Comparison of ENCODE assay signal across 3 cellular contexts in genomic region chr2:51705418-51705817, GRCh38.
TF ChIP-seq lines count a peak whose summit lies in the region.

No MANE protein-coding gene starts in this region.

TF ChIP-seq in A549, 52 proteins besides CTCF, POLR2A, EP300 and RAD21:
- peak; percentile 90 for TF ChIP-seq MAFK (IDR thresholded peaks at IDR 0.05; ENCODE audit: partially characterized antibody)
- no peak for TF ChIP-seq EHMT2 (IDR thresholded peaks at IDR 0.05; ENCODE audit: low read depth)
TF ChIP-seq in A549: peak in this region for 1.

TF ChIP-seq in IMR-90, 13 proteins besides CTCF, POLR2A, EP300 and RAD21:
- TF ChIP-seq MAFK (IDR thresholded peaks at IDR 0.05; ENCODE audit: low read depth, low read length) (peak; percentile 94), NFE2L2 (IDR thresholded peaks at IDR 0.05; ENCODE audit: low read depth, low read length) (no peak), CHD1 (IDR thresholded peaks at IDR 0.05; ENCODE audit: low read depth, low read length) (no peak)

TF ChIP-seq in H1, 55 proteins besides CTCF, POLR2A, EP300 and RAD21:
- TF ChIP-seq CHD1 (IDR thresholded peaks at IDR 0.05; ENCODE audit: low read depth, low read length) (no peak), BRCA1 (IDR thresholded peaks at IDR 0.05; ENCODE audit: low read depth, low read length) (no peak), MAFK (IDR thresholded peaks at IDR 0.05; ENCODE audit: low read depth, low read length) (peak; percentile 64; the same call in 1 of the 2 replicates), KDM5A (IDR thresholded peaks at IDR 0.05; ENCODE audit: low read length) (no peak), TEAD4 (IDR thresholded peaks at IDR 0.05; ENCODE audit: low read depth, low read length) (no peak)
